In the genomic region with DNA sequence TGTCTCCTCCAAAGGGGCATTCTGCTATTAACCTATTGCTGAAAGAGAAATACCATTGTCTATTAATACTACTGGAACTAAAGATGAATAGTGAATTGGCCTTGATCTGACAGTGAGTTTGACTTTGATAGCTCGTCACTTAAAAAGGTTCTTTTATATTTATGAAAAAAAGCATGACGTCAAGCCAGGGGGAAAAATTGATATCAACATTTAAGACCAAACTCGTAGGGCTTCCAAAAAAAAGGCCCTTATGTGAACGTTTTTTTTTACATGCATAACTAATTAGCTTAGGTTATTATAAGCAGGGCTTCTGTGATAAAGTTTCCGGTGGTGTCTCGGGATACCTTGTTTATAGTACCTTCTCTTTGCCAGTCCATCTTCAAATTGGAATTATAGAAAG, we compare ENCODE assay signal across 25 cellular contexts.
"Had no signal": no experiment of that assay in that cellular context is flagged by ENCODE, and none has a peak within 500 bp of the region (broad histone marks: within the 10 kb centered on the region; RNA-seq: fewer than 3 reads in every experiment).

No MANE protein-coding gene starts in this region.

- H3K36me3 ChIP-seq: neural progenitor cell, ovary, thyroid gland, vagina had no signal

- H3K9ac ChIP-seq: neural progenitor cell, parathyroid adenoma had no signal

- H3K4me3 ChIP-seq: neural progenitor cell, ovary, psoas muscle, sigmoid colon, stomach, thoracic aorta, thyroid gland, tibial nerve, upper lobe of left lung, vagina had no signal

- FAIRE-seq: urothelium cell line had no signal

- H2AFZ ChIP-seq: neural progenitor cell, parathyroid adenoma had no signal

- H3K79me2 ChIP-seq: parathyroid adenoma had no signal

- H3K9me3 ChIP-seq: ovary, psoas muscle, sigmoid colon, stomach, thoracic aorta, thyroid gland, tibial nerve, upper lobe of left lung, vagina had no signal

- H3K27me3 ChIP-seq: neural progenitor cell, ovary, sigmoid colon, stomach, thyroid gland, tibial nerve, upper lobe of left lung, vagina had no signal

- H3K4me2 ChIP-seq: neural progenitor cell had no signal

- H3K4me1 ChIP-seq: neural progenitor cell, parathyroid adenoma, psoas muscle, thyroid gland, tibial nerve, upper lobe of left lung, vagina had no signal

- ATAC-seq: natural killer cell; psoas muscle; right cardiac atrium; stimulated activated effector memory CD8-positive, alpha-beta T cell treated with anti-CD3 and anti-CD28 coated beads, Interleukin-12 subunit alpha, Interleukin-12 subunit beta, amount 100 ng/mL, for 72 hours; stimulated activated naive B cell treated with anti-CD40 and anti-IgM and Interleukin-4, amounts not matched to agents 10 μg/mL and 1 μg/mL and 100 μg/mL, for 72 hours had no signal

- H3K27ac ChIP-seq: neural progenitor cell, ovary, parathyroid adenoma, psoas muscle, sigmoid colon, stomach, thoracic aorta, thyroid gland, tibial nerve, upper lobe of left lung, vagina had no signal

- DNase-seq: natural killer cell; occipital lobe; ovary; posterior cingulate gyrus; psoas muscle; right cardiac atrium; sigmoid colon; small intestine; stimulated activated CD4-positive, alpha-beta T cell treated with anti-CD3 and anti-CD28 coated beads, Interleukin-15, amount 100 ng/mL, for 24 hours; stimulated activated CD4-positive, alpha-beta T cell treated with anti-CD3 and anti-CD28 coated beads, Interleukin-2, amount 100 ng/mL, for 24 hours; stimulated activated CD4-positive, alpha-beta T cell treated with anti-CD3 and anti-CD28 coated beads, Interleukin-2, amount 100 ng/mL, for 48 hours; stimulated activated CD4-positive, alpha-beta T cell treated with anti-CD3 and anti-CD28 coated beads, Interleukin-4, amount 100 ng/mL, for 24 hours; stimulated activated naive B cell treated with anti-CD40 and anti-IgM and Interleukin-4, amounts not matched to agents 10 μg/mL and 1 μg/mL and 100 μg/mL, for 72 hours; stimulated activated naive CD4-positive, alpha-beta T cell treated with Interleukin-2 at 50 U/mL for 16 hours; stomach; thyroid gland; trophoblast cell; upper lobe of left lung had no signal
